ENCODE assay signal across 21 cellular contexts in the genomic region with DNA sequence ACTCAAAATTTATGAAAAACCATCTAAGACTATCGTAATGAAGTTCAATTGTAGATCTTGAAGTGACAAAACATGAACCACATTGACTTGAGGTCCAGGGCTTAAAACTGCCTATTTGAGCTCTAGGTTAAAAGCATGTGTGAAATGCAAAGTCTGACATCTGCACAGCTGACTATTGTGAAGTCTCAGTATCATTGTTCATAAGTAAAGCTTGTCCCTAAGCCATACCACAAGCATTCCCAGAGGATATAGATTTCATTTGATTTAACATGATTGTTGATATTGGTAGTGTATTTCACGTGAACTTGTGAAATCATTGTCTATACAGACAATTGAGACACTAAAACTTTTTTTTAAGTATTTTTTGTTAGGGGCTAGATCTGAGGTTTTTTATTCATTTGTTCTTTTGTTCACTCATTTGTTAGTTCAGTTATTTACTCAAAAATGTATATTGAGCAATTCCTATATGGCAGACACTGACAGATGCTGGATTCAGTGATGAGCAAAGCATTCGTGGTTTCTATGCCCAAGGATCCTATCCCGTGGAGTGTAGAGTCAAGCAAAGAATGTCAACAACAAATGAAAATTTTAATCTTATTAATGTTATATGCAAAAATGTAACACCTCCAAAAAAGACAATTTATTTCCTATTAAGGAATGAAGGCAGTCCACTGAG.
DNase-seq lines count a peak whose midpoint lies in the region; ATAC-seq and TF ChIP-seq lines count a peak whose summit lies in the region.
"Had no signal": no experiment of that assay in that cellular context is flagged by ENCODE, and none has a peak within 500 bp of the region (broad histone marks: within the 10 kb centered on the region; RNA-seq: fewer than 3 reads in every experiment).

No MANE protein-coding gene starts in this region.

- DNase-seq in AG10803 (ENCODE audit: low read depth) (peak; percentile 61), IMR-90 (peak; percentile 33), choroid plexus epithelial cell (ENCODE audit: low read depth) (peak; percentile 50), osteoblast (ENCODE audit: insufficient read length, low spot score, missing footprints) (no peak)
- DNase-seq in effector CD4-positive, alpha-beta T cell = no peak
- DNase-seq in activated T-cell treated with anti-CD3 and anti-CD28 coated beads, Interleukin-2, amount 50 U/mL, for 4 hours = no peak
- DNase-seq: AML-193, KG1, MG63, NCI-H1092, NCI-H146, NCI-H2081, NCI-H2227 treated with DMSO at 0.1 percent for 48 hours, NCI-H524 treated with DMSO at 0.1 percent for 48 hours, Peyer's patch had no signal

- ATAC-seq in IMR-90 (ENCODE audit: low read depth) (no peak), HG02884 (IDR thresholded peaks at IDR 0.05; ENCODE audit: unreplicated experiment) (no peak), GM21825 (IDR thresholded peaks at IDR 0.05; ENCODE audit: unreplicated experiment) (no peak)
- ATAC-seq in activated T-cell treated with anti-CD3 and anti-CD28 coated beads, Interleukin-2, amount 50 U/mL, for 4 hours = no peak
- ATAC-seq: Right ventricle myocardium inferior had no signal

- H3K14ac ChIP-seq in IMR-90 (replicated peaks; ENCODE audit: low read depth, low read length) = no peak overlapping the region

- H3K27ac ChIP-seq in IMR-90 (ENCODE audit: insufficient read depth, low read length) (no peak overlapping the region), osteoblast (ENCODE audit: low read depth, low read length) (peak overlapping the region; percentile 2)
- H3K27ac ChIP-seq: Peyer's patch, SK-N-MC had no signal

- H3K27me3 Mint-ChIP-seq in activated T-cell treated with anti-CD3 and anti-CD28 coated beads, Interleukin-2, amount 50 U/mL, for 4 hours (ENCODE audit: low read depth) = no peaks in the 10 kb centered on the region

- H4K20me1 ChIP-seq in IMR-90 (ENCODE audit: insufficient read depth, low read length) (no peaks in the 10 kb centered on the region), osteoblast (ENCODE audit: insufficient read depth, low read length) (no peaks in the 10 kb centered on the region)

- H3K9me3 Mint-ChIP-seq in activated T-cell treated with anti-CD3 and anti-CD28 coated beads, Interleukin-2, amount 50 U/mL, for 4 hours = no peaks in the 10 kb centered on the region

- no peak overlapping the region for H2BK5ac ChIP-seq in IMR-90 (ENCODE audit: low read depth, low read length, poor library complexity, severe bottlenecking)

- H3K9me1 ChIP-seq in IMR-90 (ENCODE audit: insufficient read depth, low read length) = peaks cover 8% of the 10 kb centered on the region

- 0 out of 3 replicates have a peak overlapping the region, but pooled peaks have one; percentile 3 for H2BK15ac ChIP-seq in IMR-90 (ENCODE audit: low read depth, low read length)

- no peak overlapping the region for H2BK120ac ChIP-seq in IMR-90 (ENCODE audit: low read depth, low read length)

- no peaks in the 10 kb centered on the region for H3K79me2 ChIP-seq in osteoblast (ENCODE audit: insufficient read depth, low read length)

- no peak overlapping the region for H2AFZ ChIP-seq in IMR-90 (replicated peaks; ENCODE audit: low read length, poor library complexity)
- no peak overlapping the region for H2AFZ ChIP-seq in osteoblast (ENCODE audit: low read length)

- CTCF ChIA-PET in IMR-90 (lab: Yijun Ruan, JAX) = no interaction called here

- no peak overlapping the region for H4K91ac ChIP-seq in IMR-90 (ENCODE audit: insufficient read depth, low read depth, low read length)

- H3K27me3 ChIP-seq in IMR-90 (ENCODE audit: control insufficient read depth, insufficient read depth, low read length) = no peaks in the 10 kb centered on the region
- H3K27me3 ChIP-seq in osteoblast (ENCODE audit: insufficient read depth, low read length) = no peaks in the 10 kb centered on the region
- H3K27me3 ChIP-seq: MG63, Peyer's patch had no signal

- no peaks in the 10 kb centered on the region for H3K36me3 ChIP-seq in IMR-90 (ENCODE audit: control insufficient read depth, insufficient read depth, low read length)
- no peaks in the 10 kb centered on the region for H3K36me3 ChIP-seq in osteoblast (ENCODE audit: insufficient read depth, low read length)
- H3K36me3 ChIP-seq: HAP-1, MG63, Peyer's patch had no signal

- H3K23ac ChIP-seq in IMR-90 (ENCODE audit: low read depth, low read length) = no peak overlapping the region

- peak overlapping the region; percentile 89 for H3K18ac ChIP-seq in IMR-90 (ENCODE audit: low read depth, low read length)

- peak overlapping the region in 1 of 2 experiments; percentile 2; a peak in 1 of 4 replicates for H4K8ac ChIP-seq in IMR-90 (ENCODE audit: low read depth in 2 of 2, low read length in 2 of 2)

- H3K4me1 Mint-ChIP-seq in activated T-cell treated with anti-CD3 and anti-CD28 coated beads, Interleukin-2, amount 50 U/mL, for 4 hours (ENCODE audit: low read depth) = no peaks in the 10 kb centered on the region
- H3K4me1 Mint-ChIP-seq: CD14-positive monocyte had no signal

- no peak overlapping the region for H3K9ac ChIP-seq in IMR-90 (ENCODE audit: low read depth, low read length)

- no peak overlapping the region for H2AK9ac ChIP-seq in IMR-90 (replicated peaks; ENCODE audit: low read depth, low read length, poor library complexity)

- H2BK20ac ChIP-seq in IMR-90 (ENCODE audit: low read depth, low read length) = peak overlapping the region; percentile 5; the same call in 1 of the 2 replicates

- no peak for TF ChIP-seq POLR2A in IMR-90 (IDR thresholded peaks at IDR 0.05; ENCODE audit: low read depth, low read length)

- H3K56ac ChIP-seq in IMR-90 (ENCODE audit: extremely low read depth, insufficient read depth, low read length) = no peak overlapping the region

- peaks cover 10% of the 10 kb centered on the region for H3K4me1 ChIP-seq in IMR-90 (ENCODE audit: control insufficient read depth, insufficient read depth, low read length)
- peaks cover 32% of the 10 kb centered on the region for H3K4me1 ChIP-seq in osteoblast (ENCODE audit: insufficient read depth, low read length)
- H3K4me1 ChIP-seq: HAP-1, Peyer's patch had no signal

- intact Hi-C loops in IMR-90 (cut with micrococcal nuclease) = no loop called here

- POLR2A ChIA-PET in IMR-90 (lab: Charles Lee; ENCODE audit: unreplicated experiment) = no interaction called here

- no TSS peak for BruUV-seq in IMR-90 (replicated peaks; lab: Mats Ljungman, UMichigan)

- H3K4me3 Mint-ChIP-seq in activated T-cell treated with anti-CD3 and anti-CD28 coated beads, Interleukin-2, amount 50 U/mL, for 4 hours = no peak overlapping the region
- H3K4me3 Mint-ChIP-seq: CD14-positive monocyte had no signal

- H3K4me3 ChIP-seq in AG10803 (ENCODE audit: low read length) (no peak overlapping the region), IMR-90 (ENCODE audit: insufficient read depth, low read depth, low read length) (no peak overlapping the region), choroid plexus epithelial cell (ENCODE audit: low read depth, low read length) (no peak overlapping the region), osteoblast (ENCODE audit: insufficient read depth, low read length) (no peak overlapping the region)
- H3K4me3 ChIP-seq: HAP-1, MG63, Peyer's patch, SK-N-MC had no signal

- dilution Hi-C loops in IMR-90 (cut with HindIII; ENCODE audit: low sequenced_read_pairs, unreplicated experiment) = no loop called here

- TF ChIP-seq RAD21 in IMR-90 (IDR thresholded peaks at IDR 0.05; ENCODE audit: low read length) = no peak

- H3K4ac ChIP-seq in IMR-90 (ENCODE audit: low read depth, low read length) = no peak overlapping the region

- in situ Hi-C loops in IMR-90 (cut with MboI; ENCODE audit: low sequenced_read_pairs) = no loop called here

- no peaks in the 10 kb centered on the region for H3K36me3 Mint-ChIP-seq in activated T-cell treated with anti-CD3 and anti-CD28 coated beads, Interleukin-2, amount 50 U/mL, for 4 hours (ENCODE audit: insufficient read depth)

- TF ChIP-seq CTCF in AG10803 (conservative IDR thresholded peaks at IDR 0.05; ENCODE audit: low read length) = no peak
- TF ChIP-seq CTCF in IMR-90 (conservative IDR thresholded peaks at IDR 0.05; ENCODE audit: low read depth, low read length) = no peak
- no peak for TF ChIP-seq CTCF in choroid plexus epithelial cell (conservative IDR thresholded peaks at IDR 0.05; ENCODE audit: low read depth, low read length)
- no peak for TF ChIP-seq CTCF in osteoblast (IDR thresholded peaks at IDR 0.05; ENCODE audit: extremely low read depth, low read depth, low read length)

- H3K4me2 ChIP-seq in IMR-90 (ENCODE audit: low read depth, low read length) (no peak overlapping the region), osteoblast (ENCODE audit: insufficient read depth, low read length) (no peak overlapping the region)

- no CpG with 5 or more reads among the region's 4 CpGs for WGBS in IMR-90 (ENCODE audit: extremely low coverage in 2 of 2, insufficient read length in 1 of 2), 2 experiments

- H2AK5ac ChIP-seq in IMR-90 (ENCODE audit: low read depth, low read length) = no peak overlapping the region

- no peaks in the 10 kb centered on the region for H3K9me3 ChIP-seq in IMR-90 (ENCODE audit: control insufficient read depth, insufficient read depth, low read length)
- no peaks in the 10 kb centered on the region for H3K9me3 ChIP-seq in osteoblast (ENCODE audit: low read depth, low read length)
- H3K9me3 ChIP-seq: HAP-1, MG63, Peyer's patch had no signal

- H3K79me1 ChIP-seq in IMR-90 (ENCODE audit: low read depth in 1 of 2, low read length in 2 of 2) = 0 out of 4 replicates have a peak, but pooled peaks cover 0 to 3% of the 10 kb centered on the region in 2 experiments

- peak overlapping the region; percentile 60; the same call in 1 of the 2 replicates for H4K5ac ChIP-seq in IMR-90 (ENCODE audit: low read depth, low read length)

TF ChIP-seq in IMR-90, 13 proteins besides CTCF, POLR2A, EP300 and RAD21:
- TF ChIP-seq MAFK (IDR thresholded peaks at IDR 0.05; ENCODE audit: low read depth, low read length) (no peak), FOS (IDR thresholded peaks at IDR 0.05; ENCODE audit: low read depth, low read length) (no peak), CHD1 (IDR thresholded peaks at IDR 0.05; ENCODE audit: low read depth, low read length) (no peak), CEBPB (IDR thresholded peaks at IDR 0.05; ENCODE audit: low read depth, low read length) (peak; percentile 50)
- TF ChIP-seq, protein P1, sequence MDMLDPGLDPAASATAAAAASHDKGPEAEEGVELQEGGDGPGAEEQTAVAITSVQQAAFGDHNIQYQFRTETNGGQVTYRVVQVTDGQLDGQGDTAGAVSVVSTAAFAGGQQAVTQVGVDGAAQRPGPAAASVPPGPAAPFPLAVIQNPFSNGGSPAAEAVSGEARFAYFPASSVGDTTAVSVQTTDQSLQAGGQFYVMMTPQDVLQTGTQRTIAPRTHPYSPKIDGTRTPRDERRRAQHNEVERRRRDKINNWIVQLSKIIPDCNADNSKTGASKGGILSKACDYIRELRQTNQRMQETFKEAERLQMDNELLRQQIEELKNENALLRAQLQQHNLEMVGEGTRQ (IDR thresholded peaks at IDR 0.05; ENCODE audit: low read depth, low read length) = no peak

Comparison
In these comparisons a context has a peak if more than half of its experiments do, and no peak if none do; other contexts are left out.
1. DNase-seq: peak in AG10803 (single experiment), IMR-90 (single experiment) and choroid plexus epithelial cell (single experiment); none in osteoblast (single experiment), effector CD4-positive, alpha-beta T cell (single experiment) and activated T-cell treated with anti-CD3 and anti-CD28 coated beads, Interleukin-2, amount 50 U/mL, for 4 hours (single experiment).